28 cellular contexts compared by ENCODE assay signal in genomic region chr13:46329624-46330023, GRCh38. TPM values are rescaled to one million over a fixed set of nuclear protein-coding genes. Genes with fewer than 3 reads are reported as not detected.
"Had no signal": no experiment of that assay in that cellular context is flagged by ENCODE, and none has a peak within 500 bp of the region (broad histone marks: within the 10 kb centered on the region; RNA-seq: fewer than 3 reads in every experiment).

No MANE protein-coding gene starts in this region.

- H3K4me3 ChIP-seq: colonic mucosa, esophagus muscularis mucosa, gastroesophageal sphincter, heart left ventricle, hepatocyte, mucosa of descending colon, ovary, psoas muscle, sigmoid colon, thyroid gland had no signal

- H3K27me3 ChIP-seq: colonic mucosa, gastroesophageal sphincter, hepatocyte, ovary, sigmoid colon, thyroid gland had no signal

- H3K27ac ChIP-seq: colonic mucosa, esophagus muscularis mucosa, foreskin keratinocyte, gastroesophageal sphincter, heart left ventricle, hepatocyte, ovary, psoas muscle, sigmoid colon, thyroid gland had no signal

- H3K36me3 Mint-ChIP-seq: mesothelial cell of epicardium, naive B cell had no signal

- ATAC-seq: foreskin keratinocyte; gastroesophageal sphincter; heart left ventricle; left lobe of liver; mucosa of descending colon; psoas muscle; right cardiac atrium; stimulated activated memory B cell treated with anti-CD40 and anti-IgM and Interleukin-4, amounts not matched to agents 10 μg/mL and 1 μg/mL and 100 μg/mL, for 72 hours had no signal

- H3K9me3 Mint-ChIP-seq: naive B cell; stimulated activated memory B cell treated with anti-CD40 and anti-IgM and Interleukin-4, amounts not matched to agents 10 μg/mL and 1 μg/mL and 100 μg/mL, for 72 hours; stimulated activated naive CD8-positive, alpha-beta T cell treated with anti-CD3 and anti-CD28 coated beads, Interleukin-15, Interleukin-2, amounts not matched to agents 100 ng/mL and 50 ng/mL, for 24 hours had no signal

- H3K27me3 Mint-ChIP-seq: naive B cell; stimulated activated memory B cell treated with anti-CD40 and anti-IgM and Interleukin-4, amounts not matched to agents 10 μg/mL and 1 μg/mL and 100 μg/mL, for 72 hours; stimulated activated naive CD8-positive, alpha-beta T cell treated with anti-CD3 and anti-CD28 coated beads, Interleukin-15, Interleukin-2, amounts not matched to agents 100 ng/mL and 50 ng/mL, for 24 hours had no signal

- H3K4me1 ChIP-seq: colonic mucosa, esophagus muscularis mucosa, foreskin keratinocyte, gastroesophageal sphincter, psoas muscle, sigmoid colon, thyroid gland had no signal

- H3K9me3 ChIP-seq: colonic mucosa, esophagus muscularis mucosa, gastroesophageal sphincter, heart left ventricle, mucosa of descending colon, ovary, psoas muscle, sigmoid colon, thyroid gland had no signal

- H3K27ac Mint-ChIP-seq: mesothelial cell of epicardium; naive B cell; nephron progenitor cell; stimulated activated memory B cell treated with anti-CD40 and anti-IgM and Interleukin-4, amounts not matched to agents 10 μg/mL and 1 μg/mL and 100 μg/mL, for 72 hours; stimulated activated naive CD8-positive, alpha-beta T cell treated with anti-CD3 and anti-CD28 coated beads, Interleukin-15, Interleukin-2, amounts not matched to agents 100 ng/mL and 50 ng/mL, for 24 hours had no signal

- H3K36me3 ChIP-seq: colonic mucosa, esophagus muscularis mucosa, gastroesophageal sphincter, heart left ventricle, ovary, sigmoid colon, thyroid gland had no signal

- H3K4me3 Mint-ChIP-seq: mesothelial cell of epicardium; naive B cell; nephron progenitor cell; stimulated activated memory B cell treated with anti-CD40 and anti-IgM and Interleukin-4, amounts not matched to agents 10 μg/mL and 1 μg/mL and 100 μg/mL, for 72 hours; stimulated activated naive CD8-positive, alpha-beta T cell treated with anti-CD3 and anti-CD28 coated beads, Interleukin-15, Interleukin-2, amounts not matched to agents 100 ng/mL and 50 ng/mL, for 24 hours had no signal

- DNase-seq: colonic mucosa; dermis blood vessel endothelial cell; effector memory CD4-positive, alpha-beta T cell; foreskin keratinocyte; heart left ventricle; kidney; mesenchymal stem cell; mucosa of descending colon; naive B cell; nephron progenitor cell; nucleus accumbens; ovary; posterior cingulate gyrus; psoas muscle; right cardiac atrium; sigmoid colon; stimulated activated CD4-positive, alpha-beta T cell treated with anti-CD3 and anti-CD28 coated beads, Interleukin-2, amount 100 ng/mL, for 24 hours; stimulated activated CD4-positive, alpha-beta T cell treated with anti-CD3 and anti-CD28 coated beads, Interleukin-4, amount 100 ng/mL, for 24 hours; thyroid gland; trophoblast cell had no signal

RNA-seq across cellular contexts. Expression of gene RUBCNL, which starts 57.4 kb away (rescaled TPM):
- total RNA-seq: endothelial cell of umbilical vein, foreskin keratinocyte had no signal
